In the genomic region with DNA sequence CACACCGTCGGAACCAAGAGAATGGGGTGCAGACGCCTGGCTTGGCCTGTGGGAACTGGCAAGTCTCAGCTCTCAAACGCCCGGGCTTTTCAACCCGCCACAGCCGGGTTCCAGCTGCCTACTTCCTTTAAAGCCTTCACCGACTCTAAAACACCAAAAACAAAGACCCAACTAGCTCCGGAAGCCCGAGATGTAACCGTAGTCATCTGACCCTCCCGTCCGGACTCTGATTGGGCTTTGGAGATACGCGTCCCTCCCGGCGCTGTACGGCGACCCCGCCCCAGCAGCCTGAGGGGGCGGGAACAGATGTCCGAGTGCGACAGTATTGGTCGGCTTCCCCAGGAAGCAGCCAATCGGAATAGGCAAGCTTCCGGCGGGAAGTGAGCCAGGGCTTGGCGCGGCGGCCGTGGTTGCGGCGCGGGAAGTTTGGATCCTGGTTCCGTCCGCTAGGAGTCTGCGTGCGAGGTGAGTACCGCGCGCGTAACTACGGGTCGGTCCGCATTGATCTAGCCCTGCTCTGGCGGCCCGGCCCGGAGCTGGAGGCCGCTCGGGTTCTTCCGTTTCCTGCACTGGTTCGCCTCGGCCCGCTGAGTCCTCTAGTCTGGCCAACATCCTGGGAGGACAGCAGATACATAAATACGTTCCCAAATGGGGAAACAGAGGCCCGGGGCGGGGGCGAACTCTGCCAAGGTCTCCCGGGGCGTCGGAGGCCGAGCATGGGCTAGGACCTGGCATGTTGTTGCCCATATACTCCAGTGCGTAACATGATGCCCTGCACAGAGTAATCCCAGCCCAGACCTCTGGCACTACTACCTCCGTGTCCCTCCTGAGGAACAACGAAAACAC, we compare ENCODE assay signal across 8 cellular contexts. TPM values are rescaled to one million over a fixed set of nuclear protein-coding genes. Genes with fewer than 3 reads are reported as not detected.
DNase-seq lines count a peak whose midpoint lies in the region; ATAC-seq and TF ChIP-seq lines count a peak whose summit lies in the region.

Gene BLM (plus strand): TSS at position 371 of the 846 bp plus-strand sequence. CDS start 30,047 bp downstream, outside the sequence.

- intact Hi-C loops in CD14-positive monocyte (cut with micrococcal nuclease), result loop anchor here (10.0 kb wide), 2 partner anchors 48 to 168 kb away; partner anchors contain the start of gene FES (in 1 of the 2)
- intact Hi-C loops in dendritic cell treated with granulocyte-macrophage colony-stimulating factor and Interleukin-4, amounts not matched to agents 40 ng/mL and 50 ng/mL, for 4 days (cut with micrococcal nuclease), result no loop called here

- H3K27me3 Mint-ChIP-seq in CD14-positive monocyte (ENCODE audit: low read depth in 3 of 3), result peaks cover 0 to 2% (median 0%) of the 10 kb centered on the region in 3 donors
- H3K27me3 Mint-ChIP-seq in dendritic cell treated with granulocyte-macrophage colony-stimulating factor and Interleukin-4, amounts not matched to agents 40 ng/mL and 50 ng/mL, for 4 days, result no peaks in the 10 kb centered on the region

- ATAC-seq in GM19351 (IDR thresholded peaks at IDR 0.05; ENCODE audit: unreplicated experiment) (peak; percentile 99), HG03521 (IDR thresholded peaks at IDR 0.05; ENCODE audit: unreplicated experiment) (peak; percentile 99), left lobe of liver (peak; percentile 100)

- peak; percentile 97 for DNase-seq in CD14-positive monocyte (ENCODE audit: low spot score)
- peak; percentile 97 for DNase-seq in NCI-H748 (lab: John Stamatoyannopoulos, UW; ENCODE audit: unreplicated experiment)
- peak; percentile 93 for DNase-seq in activated CD4-positive, alpha-beta T cell treated with anti-CD3 and anti-CD28 coated beads, Interleukin-2, amount 50 U/mL, for 1 hour
- peak; percentile 97 for DNase-seq in left lobe of liver (ENCODE audit: low spot score)
- peak; percentile 92 for DNase-seq in stimulated activated CD4-positive, alpha-beta T cell treated with anti-CD3 and anti-CD28 coated beads, Interleukin-2, amount 100 ng/mL, for 4 hours (ENCODE audit: low read depth)

- peaks cover 4 to 8% of the 10 kb centered on the region in 2 donors for H3K36me3 Mint-ChIP-seq in CD14-positive monocyte
- H3K36me3 Mint-ChIP-seq in dendritic cell treated with granulocyte-macrophage colony-stimulating factor and Interleukin-4, amounts not matched to agents 40 ng/mL and 50 ng/mL, for 4 days (ENCODE audit: low read depth), result peaks cover 13% of the 10 kb centered on the region

- TF ChIP-seq CTCF in CD14-positive monocyte (IDR thresholded peaks at IDR 0.05), result peak; percentile 36

- H3K4me3 Mint-ChIP-seq in CD14-positive monocyte, result peak within 1 kb of the TSS; percentile 93 to 98
- peak within 1 kb of the TSS; percentile 99 for H3K4me3 Mint-ChIP-seq in dendritic cell treated with granulocyte-macrophage colony-stimulating factor and Interleukin-4, amounts not matched to agents 40 ng/mL and 50 ng/mL, for 4 days

- peaks cover 26% of the 10 kb centered on the region for H3K4me1 Mint-ChIP-seq in CD14-positive monocyte
- peaks cover 31% of the 10 kb centered on the region for H3K4me1 Mint-ChIP-seq in dendritic cell treated with granulocyte-macrophage colony-stimulating factor and Interleukin-4, amounts not matched to agents 40 ng/mL and 50 ng/mL, for 4 days (ENCODE audit: low read depth)

- H3K27ac Mint-ChIP-seq in CD14-positive monocyte, result peak within 1 kb of the TSS; percentile 89 to 99 (median 96)
- H3K27ac Mint-ChIP-seq in dendritic cell treated with granulocyte-macrophage colony-stimulating factor and Interleukin-4, amounts not matched to agents 40 ng/mL and 50 ng/mL, for 4 days, result peak within 1 kb of the TSS; percentile 92

- H3K9me3 Mint-ChIP-seq in CD14-positive monocyte, result peaks cover 0 to 2% (median 0%) of the 10 kb centered on the region in 7 donors
- H3K9me3 Mint-ChIP-seq in dendritic cell treated with granulocyte-macrophage colony-stimulating factor and Interleukin-4, amounts not matched to agents 40 ng/mL and 50 ng/mL, for 4 days, result peaks cover 7% of the 10 kb centered on the region

RNA-seq across cellular contexts. Expression of gene BLM, which starts in this region (rescaled TPM):
- polyA plus RNA-seq in CD14-positive monocyte, result 1 to 10 TPM in 1 of 2 donors, under 1 TPM in 1; 0.69 to 2.3 TPM
- total RNA-seq in left lobe of liver, result 0.68 TPM

Comparison
In these comparisons a context has a peak if more than half of its experiments do, and no peak if none do; other contexts are left out.
1. Peak in every context shown above with its lines: DNase-seq and ATAC-seq.
2. Peak in DNase-seq and ATAC-seq in left lobe of liver; RNA of the gene not detected or under 1 TPM.